Comparison of ENCODE assay signal across 1 cellular context in the genomic region with DNA sequence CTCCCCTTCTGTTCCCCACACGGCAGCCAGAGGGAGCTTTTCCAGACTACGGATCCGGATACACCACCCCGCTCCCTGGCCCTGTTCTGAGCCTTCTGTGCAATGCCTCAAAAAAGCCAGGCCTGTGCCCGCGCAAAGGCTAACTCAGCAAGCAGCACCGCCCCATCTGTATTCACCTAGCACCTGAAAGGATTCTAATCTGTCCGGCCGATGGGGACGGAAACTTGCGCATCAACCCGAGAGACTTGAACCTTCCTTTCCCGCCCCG.
TF ChIP-seq lines count a peak whose summit lies in the region.

No MANE protein-coding gene starts in this region.

TF ChIP-seq in endothelial cell of umbilical vein, 7 proteins besides CTCF, POLR2A, EP300 and RAD21:
- TF ChIP-seq JUN (IDR thresholded peaks at IDR 0.05; ENCODE audit: borderline replicate concordance, insufficient read depth, insufficient read length, low read depth) (no peak), GATA2 (IDR thresholded peaks at IDR 0.05; ENCODE audit: insufficient read depth, insufficient read length, low read depth, low read length) (no peak), MYC (IDR thresholded peaks at IDR 0.05; ENCODE audit: low read depth, low read length) (no peak), FOS (IDR thresholded peaks at IDR 0.05; ENCODE audit: borderline replicate concordance, insufficient read depth, low read length) (no peak), POLR2AphosphoS5 (IDR thresholded peaks at IDR 0.05; ENCODE audit: insufficient read depth, low read depth, low read length) (no peak), EZH2 (IDR thresholded peaks at IDR 0.05; ENCODE audit: borderline replicate concordance, low read depth, low read length, severe bottlenecking) (no peak)
- TF ChIP-seq, protein P1, sequence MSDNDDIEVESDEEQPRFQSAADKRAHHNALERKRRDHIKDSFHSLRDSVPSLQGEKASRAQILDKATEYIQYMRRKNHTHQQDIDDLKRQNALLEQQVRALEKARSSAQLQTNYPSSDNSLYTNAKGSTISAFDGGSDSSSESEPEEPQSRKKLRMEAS (IDR thresholded peaks at IDR 0.05; ENCODE audit: insufficient read depth, insufficient read length) = no peak
